In genomic region chr15:64982472-64982871, GRCh38 we compare ENCODE assay signal across 25 cellular contexts. TPM values are rescaled to one million over a fixed set of nuclear protein-coding genes. Genes with fewer than 3 reads are reported as not detected.
DNase-seq lines count a peak whose midpoint lies in the region; ATAC-seq and TF ChIP-seq lines count a peak whose summit lies in the region.
"Had no signal": no experiment of that assay in that cellular context is flagged by ENCODE, and none has a peak within 500 bp of the region (broad histone marks: within the 10 kb centered on the region; RNA-seq: fewer than 3 reads in every experiment).

No MANE protein-coding gene starts in this region.

- TF ChIP-seq POLR2A in ovary (IDR thresholded peaks at IDR 0.05): no peak

- peak; percentile 36 for DNase-seq in GM03348 (ENCODE audit: low spot score)
- peak; percentile 32 for DNase-seq in RPMI7951 (ENCODE audit: low read depth)
- DNase-seq in fibroblast of the aortic adventitia (ENCODE audit: low read depth): peak; percentile 56
- DNase-seq in ovary: no peak
- DNase-seq in coronary artery (ENCODE audit: low spot score): no peak
- DNase-seq: activated CD4-positive, alpha-beta T cell treated with anti-CD3 and anti-CD28 coated beads, Interleukin-2, amount 50 U/mL, for 48 hours; activated CD4-positive, CD25-positive, alpha-beta regulatory T cell; activated naive CD8-positive, alpha-beta T cell treated with anti-CD3 and anti-CD28 coated beads for 36 hours; AML-193; CD4-positive, alpha-beta memory T cell; dermis blood vessel endothelial cell; H7; NCI-H1092 treated with DMSO at 0.1 percent for 48 hours; NCI-H187; NCI-H2171 treated with DMSO at 0.1 percent for 48 hours; NCI-H524 treated with DMSO at 0.1 percent for 48 hours; stimulated activated CD4-positive, alpha-beta T cell treated with anti-CD3 and anti-CD28 coated beads, Interleukin-4, amount 100 ng/mL, for 4 hours; testis; uterus had no signal

- H3K36me3 ChIP-seq in neutrophil: peaks cover 41% of the 10 kb centered on the region
- no peaks in the 10 kb centered on the region for H3K36me3 ChIP-seq in ovary
- H3K36me3 ChIP-seq: uterus had no signal

- WGBS in ovary, 3 donors: 97 to 100% (median 98%) methylated on average over 1 of the region's 1 CpG

- H3K4me3 ChIP-seq in fibroblast of the aortic adventitia (ENCODE audit: low read depth, low read length) (no peak overlapping the region), neutrophil (ENCODE audit: low read depth in 1 of 2, low read length in 1 of 2) (no peak overlapping the region), ovary (no peak overlapping the region), coronary artery (no peak overlapping the region)
- H3K4me3 ChIP-seq: ascending aorta, Peyer's patch, testis, uterus had no signal

- TF ChIP-seq EP300 in ovary (IDR thresholded peaks at IDR 0.05): no peak

- no peaks in the 10 kb centered on the region for H3K9me3 ChIP-seq in neutrophil
- no peaks in the 10 kb centered on the region for H3K9me3 ChIP-seq in ovary
- H3K9me3 ChIP-seq: ascending aorta, Peyer's patch, testis, uterus had no signal

- H3K4me1 ChIP-seq in neutrophil (ENCODE audit: control insufficient read depth in 1 of 2, insufficient read depth in 1 of 2, low read depth in 1 of 2, low read length in 1 of 2): peaks cover 57% of the 10 kb centered on the region in 2 experiments
- peaks cover 3% of the 10 kb centered on the region for H3K4me1 ChIP-seq in ovary (ENCODE audit: insufficient read depth)
- H3K4me1 ChIP-seq: ascending aorta had no signal

- ATAC-seq in GM19397 (IDR thresholded peaks at IDR 0.05; ENCODE audit: unreplicated experiment): no peak
- ATAC-seq: activated T-helper 17 cell treated with anti-CD3 and anti-CD28 coated beads, Interleukin-2, amount 50 U/mL, for 72 hours; stimulated activated memory B cell treated with anti-CD40 and anti-IgM and Interleukin-4, amounts not matched to agents 10 μg/mL and 1 μg/mL and 100 μg/mL, for 72 hours had no signal

- H3K27me3 ChIP-seq in neutrophil: no peaks in the 10 kb centered on the region
- no peaks in the 10 kb centered on the region for H3K27me3 ChIP-seq in ovary
- H3K27me3 ChIP-seq: ascending aorta, Peyer's patch, testis, uterus had no signal

- no peak for TF ChIP-seq CTCF in fibroblast of the aortic adventitia (IDR thresholded peaks at IDR 0.05; ENCODE audit: insufficient read depth, low read length)
- no peak for TF ChIP-seq CTCF in neutrophil (IDR thresholded peaks at IDR 0.05)
- TF ChIP-seq CTCF in ovary (IDR thresholded peaks at IDR 0.05): no peak
- TF ChIP-seq CTCF in coronary artery (IDR thresholded peaks at IDR 0.05): no peak

- intact Hi-C loops in ovary (cut with DNase I): no loop called here

- peak overlapping the region; percentile 97 for H3K27ac ChIP-seq in neutrophil
- no peak overlapping the region for H3K27ac ChIP-seq in ovary
- no peak overlapping the region for H3K27ac ChIP-seq in coronary artery
- H3K27ac ChIP-seq: ascending aorta, Peyer's patch, testis had no signal

RNA-seq across cellular contexts. Expression of gene SPG21, which starts 7.2 kb away (rescaled TPM):
- total RNA-seq in RPMI7951 (2014; rRNA removed; shearing (Covaris generic)): 80.7 and 94.9 TPM in 2 replicates
- 73.6 and 104 TPM in 2 replicates for total RNA-seq in fibroblast of the aortic adventitia (ENCODE audit: low replicate concordance)
- 10 to 100 TPM; 60.6 to 90.6 (median 84.0) TPM for total RNA-seq in ovary
- polyA plus RNA-seq in ovary: 100 to 1,000 TPM in 1 of 2 donors, 10 to 100 TPM in 1; 59.7 to 123 TPM

RNA-seq across cellular contexts. Expression of gene MTFMT, which starts 47.0 kb away (rescaled TPM):
- 23.8 and 27.9 TPM in 2 replicates for total RNA-seq in RPMI7951 (2014; rRNA removed; shearing (Covaris generic))
- total RNA-seq in fibroblast of the aortic adventitia (ENCODE audit: low replicate concordance) (14.1 and 19.2 TPM in 2 replicates), ovary (10 to 100 TPM; 16.8 to 30.3 (median 20.0) TPM)
- polyA plus RNA-seq in ovary: 10 to 100 TPM; 11.5 to 15.8 TPM

Comparison
In these comparisons a context has a peak if more than half of its experiments do, and no peak if none do; other contexts are left out.
1. DNase-seq: peak in GM03348 (single experiment), RPMI7951 (single experiment) and fibroblast of the aortic adventitia (single experiment); none in ovary (0 of 5) and coronary artery (single experiment).